In genomic region chr10:11142809-11143208, GRCh38 we compare ENCODE assay signal across 16 cellular contexts.
DNase-seq lines count a peak whose midpoint lies in the region; ATAC-seq, FAIRE-seq and TF ChIP-seq lines count a peak whose summit lies in the region.
"Had no signal": no experiment of that assay in that cellular context is flagged by ENCODE, and none has a peak within 500 bp of the region (broad histone marks: within the 10 kb centered on the region; RNA-seq: fewer than 3 reads in every experiment).

No MANE protein-coding gene starts in this region.

- H3K27ac Mint-ChIP-seq in CD4-positive, alpha-beta T cell = peak overlapping the region; percentile 97
- peak overlapping the region; percentile 27 for H3K27ac Mint-ChIP-seq in activated B cell treated with CpG ODN at 0.5 μM for 24 hours
- H3K27ac Mint-ChIP-seq in immature natural killer cell = peak overlapping the region; percentile 70 to 99 (median 84)
- H3K27ac Mint-ChIP-seq: HFFc6 had no signal

- no peaks in the 10 kb centered on the region for H3K4me1 ChIP-seq in adrenal gland (replicated peaks in 1 of 2)
- H3K4me1 ChIP-seq: prostate gland had no signal

- peaks cover 86% of the 10 kb centered on the region for H3K4me1 Mint-ChIP-seq in CD4-positive, alpha-beta T cell (ENCODE audit: low read depth)
- H3K4me1 Mint-ChIP-seq in activated B cell treated with CpG ODN at 0.5 μM for 24 hours = peaks cover 66% of the 10 kb centered on the region
- H3K4me1 Mint-ChIP-seq in immature natural killer cell = peaks cover 70 to 77% of the 10 kb centered on the region in 2 donors

- H3K9me3 Mint-ChIP-seq in CD4-positive, alpha-beta T cell = no peaks in the 10 kb centered on the region
- no peaks in the 10 kb centered on the region for H3K9me3 Mint-ChIP-seq in activated B cell treated with CpG ODN at 0.5 μM for 24 hours
- H3K9me3 Mint-ChIP-seq in immature natural killer cell = no peaks in the 10 kb centered on the region

- no peak overlapping the region for H3K4me3 ChIP-seq in adrenal gland
- H3K4me3 ChIP-seq: prostate gland, spleen had no signal

- TF ChIP-seq POLR2A in adrenal gland (IDR thresholded peaks at IDR 0.05) = no peak

- H3K36me3 Mint-ChIP-seq in CD4-positive, alpha-beta T cell (ENCODE audit: low read depth) = no peaks in the 10 kb centered on the region
- no peaks in the 10 kb centered on the region for H3K36me3 Mint-ChIP-seq in activated B cell treated with CpG ODN at 0.5 μM for 24 hours (ENCODE audit: low read depth)
- no peaks in the 10 kb centered on the region for H3K36me3 Mint-ChIP-seq in immature natural killer cell

- intact Hi-C loops in CD4-positive, alpha-beta T cell (cut with DNase I, micrococcal nuclease) = no loop called here
- intact Hi-C loops in activated B cell treated with CpG ODN at 0.5 μM for 24 hours (cut with micrococcal nuclease) (loop anchor here (1.0 to 10.0 kb wide), 2 partner anchors 48 to 127 kb away; no protein-coding TSS in a partner anchor), adrenal gland (cut with DNase I) (no loop called here)

- H3K9me3 ChIP-seq in CD4-positive, alpha-beta T cell (ENCODE audit: control insufficient read depth, low read length) = no peaks in the 10 kb centered on the region
- no peaks in the 10 kb centered on the region for H3K9me3 ChIP-seq in adrenal gland (replicated peaks in 1 of 3)
- H3K9me3 ChIP-seq: prostate gland, spleen had no signal

- 72 to 80% (median 76%) methylated on average over 7 of the region's 7 CpGs for WGBS in adrenal gland, 4 donors

- no peak for TF ChIP-seq CTCF in CD4-positive, alpha-beta T cell (IDR thresholded peaks at IDR 0.05)
- TF ChIP-seq CTCF in GM12874 (IDR thresholded peaks at IDR 0.05; ENCODE audit: insufficient read depth, low read depth, low read length) = peak; percentile 15; the same call in 1 of the 2 replicates
- TF ChIP-seq CTCF in activated B cell treated with CpG ODN at 0.5 μM for 24 hours (IDR thresholded peaks at IDR 0.05) = no peak
- TF ChIP-seq CTCF in adrenal gland (IDR thresholded peaks at IDR 0.05) = no peak

- no peak for ATAC-seq in CD4-positive, alpha-beta T cell (ENCODE audit: poor library complexity)
- ATAC-seq in activated B cell treated with CpG ODN at 0.5 μM for 24 hours (ENCODE audit: low read depth) (no peak), HG02870 (IDR thresholded peaks at IDR 0.05; ENCODE audit: unreplicated experiment) (no peak)
- ATAC-seq: activated CD4-positive, CD25-positive, alpha-beta regulatory T cell treated with anti-CD3 and anti-CD28 coated beads, Interleukin-2, amount 50 U/mL, for 24 hours; left lobe of liver had no signal

- H3K27me3 ChIP-seq in CD4-positive, alpha-beta T cell (ENCODE audit: control insufficient read depth, insufficient read depth, low read length) = no peaks in the 10 kb centered on the region
- no peaks in the 10 kb centered on the region for H3K27me3 ChIP-seq in adrenal gland
- H3K27me3 ChIP-seq: spleen had no signal

- no peak for DNase-seq in CD4-positive, alpha-beta T cell
- no peak for DNase-seq in activated B cell treated with CpG ODN at 0.5 μM for 24 hours
- DNase-seq in immature natural killer cell = peak; percentile 21 to 39 (median 29)
- DNase-seq in GM03348 (ENCODE audit: low spot score) = no peak
- DNase-seq in urothelium cell line (ENCODE audit: low spot score) = no peak
- DNase-seq in adrenal gland = no peak
- DNase-seq: activated CD8-positive, alpha-beta memory T cell treated with anti-CD3 and anti-CD28 coated beads, Interleukin-2, amount 50 U/mL, for 4 hours; HFFc6; NCI-H1092 treated with DMSO at 0.1 percent for 48 hours; NCI-H774; spleen had no signal

- H3K4me3 Mint-ChIP-seq in CD4-positive, alpha-beta T cell = no peak overlapping the region
- no peak overlapping the region for H3K4me3 Mint-ChIP-seq in activated B cell treated with CpG ODN at 0.5 μM for 24 hours
- H3K4me3 Mint-ChIP-seq in immature natural killer cell = peak overlapping the region in 3 of 5 donors; percentile 4 to 44 (median 15)
- H3K4me3 Mint-ChIP-seq: HFFc6 had no signal

- H3K27me3 Mint-ChIP-seq in CD4-positive, alpha-beta T cell = no peaks in the 10 kb centered on the region
- H3K27me3 Mint-ChIP-seq in activated B cell treated with CpG ODN at 0.5 μM for 24 hours (no peaks in the 10 kb centered on the region), immature natural killer cell (ENCODE audit: low read depth in 3 of 3) (peaks cover 0 to 3% (median 0%) of the 10 kb centered on the region in 3 donors)

- FAIRE-seq in urothelium cell line (lab: Jason Lieb, UNC) = no peak

- CTCF ChIA-PET in CD4-positive, alpha-beta T cell (lab: Charles Lee) = no interaction called here
- CTCF ChIA-PET in activated B cell treated with CpG ODN at 0.5 μM for 24 hours (lab: Charles Lee) = interaction anchor here (1.0 to 4.8 kb wide), 2 partner anchors 23 to 128 kb away, joined by 3 to 44 read pairs; no protein-coding TSS in a partner anchor

- POLR2A ChIA-PET in CD4-positive, alpha-beta T cell (lab: Charles Lee) = interaction anchor here (5.1 to 12.9 kb wide), 2 partner anchors 17 to 29 kb away, joined by 50 to 1077 read pairs; no protein-coding TSS in a partner anchor
- POLR2A ChIA-PET in activated B cell treated with CpG ODN at 0.5 μM for 24 hours (lab: Charles Lee) = interaction anchor here (1.2 to 1.7 kb wide), 2 partner anchors 21 to 23 kb away, joined by 3 to 4 read pairs; no protein-coding TSS in a partner anchor

- H3K27ac ChIP-seq in CD4-positive, alpha-beta T cell (ENCODE audit: low read depth, low read length) = no peak overlapping the region
- H3K27ac ChIP-seq in adrenal gland = no peak overlapping the region
- H3K27ac ChIP-seq: prostate gland had no signal

- H3K36me3 ChIP-seq in adrenal gland (replicated peaks in 1 of 2) = no peaks in the 10 kb centered on the region
- H3K36me3 ChIP-seq: prostate gland, spleen had no signal

Comparison
In these comparisons a context has a peak if more than half of its experiments do, and no peak if none do; other contexts are left out.
1. DNase-seq: peak in immature natural killer cell (3 of 3); none in CD4-positive, alpha-beta T cell (0 of 10), activated B cell treated with CpG ODN at 0.5 μM for 24 hours (single experiment), GM03348 (single experiment), urothelium cell line (single experiment) and adrenal gland (0 of 7).
2. H3K27ac Mint-ChIP-seq: peak in every context shown above with its lines; median percentile 97 in CD4-positive, alpha-beta T cell; 84 in immature natural killer cell; 27 in activated B cell treated with CpG ODN at 0.5 μM for 24 hours.
3. H3K4me3 Mint-ChIP-seq: peak in immature natural killer cell (3 of 5); none in CD4-positive, alpha-beta T cell (single experiment) and activated B cell treated with CpG ODN at 0.5 μM for 24 hours (single experiment).